In genomic region chr9:136249881-136250559, GRCh38 we compare ENCODE assay signal across 22 cellular contexts. TPM values are rescaled to one million over a fixed set of nuclear protein-coding genes. Genes with fewer than 3 reads are reported as not detected.
DNase-seq lines count a peak whose midpoint lies in the region; ATAC-seq, FAIRE-seq and TF ChIP-seq lines count a peak whose summit lies in the region.
"Had no signal": no experiment of that assay in that cellular context is flagged by ENCODE, and none has a peak within 500 bp of the region (broad histone marks: within the 10 kb centered on the region; RNA-seq: fewer than 3 reads in every experiment).

No MANE protein-coding gene starts in this region.

- H3K4me3 ChIP-seq in kidney (ENCODE audit: low read length in 2 of 2): no peak overlapping the region
- H3K4me3 ChIP-seq in brain microvascular endothelial cell (ENCODE audit: low read depth, low read length): no peak overlapping the region
- H3K4me3 ChIP-seq: tibial nerve had no signal

- H3K27me3 ChIP-seq in brain microvascular endothelial cell (replicated peaks): peaks cover 12% of the 10 kb centered on the region

- ATAC-seq in GM21825 (IDR thresholded peaks at IDR 0.05; ENCODE audit: unreplicated experiment): no peak
- ATAC-seq: activated naive CD8-positive, alpha-beta T cell treated with anti-CD3 and anti-CD28 coated beads, Interleukin-2, amount 50 U/mL, for 24 hours; foreskin keratinocyte; stimulated activated naive CD8-positive, alpha-beta T cell treated with anti-CD3 and anti-CD28 coated beads, Interleukin-15, Interleukin-2, amounts not matched to agents 100 U/mL and 50 U/mL, for 24 hours had no signal

- TF ChIP-seq CTCF in GM20000 (IDR thresholded peaks at IDR 0.05; ENCODE audit: extremely low read depth, missing control alignments) (peak; percentile 1), kidney (IDR thresholded peaks at IDR 0.05; ENCODE audit: borderline replicate concordance, extremely low read depth, insufficient read depth) (no peak), brain microvascular endothelial cell (IDR thresholded peaks at IDR 0.05; ENCODE audit: low read depth, low read length, missing control alignments) (no peak)

- peaks cover 0 to 3% of the 10 kb centered on the region in 2 donors for H3K4me1 ChIP-seq in kidney (ENCODE audit: control insufficient read depth in 1 of 2, insufficient read depth in 1 of 2, low read depth in 1 of 2, low read length in 2 of 2)
- H3K4me1 ChIP-seq: foreskin keratinocyte had no signal

- H3K9ac ChIP-seq in kidney (ENCODE audit: low read length in 2 of 2): no peak overlapping the region

- intact Hi-C loops in kidney (cut with DNase I): no loop called here

- in situ Hi-C loops in brain microvascular endothelial cell (cut with HindIII; ENCODE audit: low pct_ligation_motif_present, low sequenced_read_pairs): no loop called here

- no peak overlapping the region for H3K27ac ChIP-seq in kidney (ENCODE audit: low read depth in 2 of 2, low read length in 2 of 2)
- H3K27ac ChIP-seq in brain microvascular endothelial cell: no peak overlapping the region
- H3K27ac ChIP-seq: foreskin keratinocyte, tibial nerve had no signal

- H3K9me3 ChIP-seq in kidney (ENCODE audit: control insufficient read depth in 1 of 2, low read length in 2 of 2): no peaks in the 10 kb centered on the region
- H3K9me3 ChIP-seq: tibial nerve had no signal

- DNase-seq in GM20000 (ENCODE audit: low spot score) (no peak), NCI-H1105 treated with DMSO at 0.1 percent for 48 hours (lab: John Stamatoyannopoulos, UW) (peak; percentile 45), NCI-H524 treated with DMSO at 0.1 percent for 48 hours (lab: John Stamatoyannopoulos, UW) (peak; percentile 53), kidney (peak; percentile 52), brain microvascular endothelial cell (no peak), DMS153 (lab: John Stamatoyannopoulos, UW) (no peak)
- DNase-seq: activated CD4-positive, alpha-beta T cell treated with anti-CD3 and anti-CD28 coated beads for 4 hours; activated naive CD8-positive, alpha-beta T cell treated with anti-CD3 and anti-CD28 coated beads, Interleukin-2, amount 50 U/mL, for 24 hours; AML-193; dermis blood vessel endothelial cell; foreskin keratinocyte; GOT3; hypothalamus; kidney glomerular epithelial cell; naive B cell; NCI-H1694; stimulated activated CD4-positive, alpha-beta T cell treated with anti-CD3 and anti-CD28 coated beads, Interleukin-1b, Interleukin-23, amount 100 ng/mL, for 48 hours; stimulated activated naive CD8-positive, alpha-beta T cell treated with anti-CD3 and anti-CD28 coated beads, Interleukin-15, Interleukin-2, amounts not matched to agents 100 U/mL and 50 U/mL, for 24 hours had no signal

- FAIRE-seq in kidney (lab: Jason Lieb, UNC): no peak
- FAIRE-seq: G401.6 had no signal

- H3K36me3 ChIP-seq in kidney (ENCODE audit: control insufficient read depth in 1 of 2, insufficient read depth in 2 of 2, low read length in 2 of 2) (no peaks in the 10 kb centered on the region), brain microvascular endothelial cell (replicated peaks) (no peaks in the 10 kb centered on the region)
- H3K36me3 ChIP-seq: tibial nerve had no signal

RNA-seq across cellular contexts. Expression of gene QSOX2, which starts 4.4 kb away (rescaled TPM):
- 10.1 TPM for total RNA-seq in kidney
- 4.0 TPM for polyA plus RNA-seq in kidney (ENCODE audit: insufficient read depth, low read depth, low replicate concordance)

RNA-seq across cellular contexts. Expression of gene LHX3, which starts 45.1 kb away (rescaled TPM):
- total RNA-seq in kidney: not detected
- not detected for polyA plus RNA-seq in kidney (ENCODE audit: insufficient read depth, low read depth, low replicate concordance)
- total RNA-seq: activated T-helper 2 cell treated with anti-CD3 and anti-CD28 coated beads, Interferon-gamma antibody, Interleukin-2, Interleukin-4, amounts not matched to agents 10 μg/mL and 5 μg/mL and 100 μg/mL, durations not matched to agents 14 hours and 24 hours and 36 hours; dermis blood vessel endothelial cell; foreskin keratinocyte; tibial nerve had no signal
- polyA plus RNA-seq: foreskin keratinocyte had no signal

RNA-seq across cellular contexts. Expression of gene CCDC187, which starts 53.9 kb away (rescaled TPM):
- total RNA-seq in kidney: 2.3 TPM
- polyA plus RNA-seq in kidney (ENCODE audit: insufficient read depth, low read depth, low replicate concordance): 0.84 TPM
- total RNA-seq: activated T-helper 2 cell treated with anti-CD3 and anti-CD28 coated beads, Interferon-gamma antibody, Interleukin-2, Interleukin-4, amounts not matched to agents 10 μg/mL and 5 μg/mL and 100 μg/mL, durations not matched to agents 14 hours and 24 hours and 36 hours; dermis blood vessel endothelial cell; foreskin keratinocyte had no signal

Comparison
In these comparisons a context has a peak if more than half of its experiments do, and no peak if none do; other contexts are left out.
1. DNase-seq: peak in NCI-H1105 treated with DMSO at 0.1 percent for 48 hours (single experiment), NCI-H524 treated with DMSO at 0.1 percent for 48 hours (single experiment) and kidney (single experiment); none in GM20000 (single experiment), brain microvascular endothelial cell (single experiment) and DMS153 (single experiment).